ENCODE assay signal across 1 cellular context in the genomic region with DNA sequence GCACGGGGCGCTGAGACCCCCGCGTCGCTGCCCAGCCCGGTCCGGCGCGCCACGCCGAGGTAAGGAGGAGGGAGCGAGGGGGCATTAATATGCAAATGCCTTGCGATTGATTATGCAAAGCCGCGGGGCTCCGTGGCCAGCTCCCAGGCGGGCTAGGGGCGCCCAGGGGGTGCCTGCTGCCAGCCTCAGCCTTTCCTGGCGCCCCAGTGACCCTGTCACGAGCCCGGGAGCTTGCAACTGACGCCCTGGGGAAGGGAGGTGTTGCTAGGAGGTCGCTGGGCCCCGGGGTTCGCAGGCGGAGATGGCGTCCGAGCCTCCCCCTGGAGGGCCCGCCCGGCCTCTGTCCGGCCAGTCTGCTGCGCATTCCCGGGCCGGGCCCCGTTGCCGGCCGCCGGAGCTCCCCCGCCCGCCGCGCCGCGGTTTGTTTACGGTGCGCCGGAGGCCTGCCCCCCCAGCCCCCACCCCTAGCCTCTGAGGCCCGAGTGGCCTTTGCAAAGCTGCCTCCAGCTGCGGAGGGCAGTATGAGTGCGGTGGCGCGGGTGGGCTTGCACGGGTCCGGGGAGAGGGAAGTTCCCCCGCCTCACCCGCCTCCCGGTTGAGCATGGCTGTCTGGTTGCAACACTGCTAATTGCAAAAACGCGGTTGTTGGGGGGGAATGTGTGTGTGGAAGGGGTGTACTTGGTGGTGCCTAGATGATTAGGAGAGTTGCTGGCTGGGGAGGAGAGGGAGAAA.
TF ChIP-seq lines count a peak whose summit lies in the region.

No MANE protein-coding gene starts in this region.

TF ChIP-seq in HEK293, 187 proteins besides CTCF, POLR2A, EP300 and RAD21 (continued from another document and continues in another):
- TF ChIP-seq, protein P1, sequence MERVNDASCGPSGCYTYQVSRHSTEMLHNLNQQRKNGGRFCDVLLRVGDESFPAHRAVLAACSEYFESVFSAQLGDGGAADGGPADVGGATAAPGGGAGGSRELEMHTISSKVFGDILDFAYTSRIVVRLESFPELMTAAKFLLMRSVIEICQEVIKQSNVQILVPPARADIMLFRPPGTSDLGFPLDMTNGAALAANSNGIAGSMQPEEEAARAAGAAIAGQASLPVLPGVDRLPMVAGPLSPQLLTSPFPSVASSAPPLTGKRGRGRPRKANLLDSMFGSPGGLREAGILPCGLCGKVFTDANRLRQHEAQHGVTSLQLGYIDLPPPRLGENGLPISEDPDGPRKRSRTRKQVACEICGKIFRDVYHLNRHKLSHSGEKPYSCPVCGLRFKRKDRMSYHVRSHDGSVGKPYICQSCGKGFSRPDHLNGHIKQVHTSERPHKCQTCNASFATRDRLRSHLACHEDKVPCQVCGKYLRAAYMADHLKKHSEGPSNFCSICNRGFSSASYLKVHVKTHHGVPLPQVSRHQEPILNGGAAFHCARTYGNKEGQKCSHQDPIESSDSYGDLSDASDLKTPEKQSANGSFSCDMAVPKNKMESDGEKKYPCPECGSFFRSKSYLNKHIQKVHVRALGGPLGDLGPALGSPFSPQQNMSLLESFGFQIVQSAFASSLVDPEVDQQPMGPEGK (tag by site-specific recombination; IDR thresholded peaks at IDR 0.05), result peak; percentile 82
- peak; percentile 99 for TF ChIP-seq ZBTB20 (tag by site-specific recombination; IDR thresholded peaks at IDR 0.05)
- no peak for TF ChIP-seq ZNF529 (tag by site-specific recombination; IDR thresholded peaks at IDR 0.05; ENCODE audit: insufficient replicate concordance)
- TF ChIP-seq, protein P2, sequence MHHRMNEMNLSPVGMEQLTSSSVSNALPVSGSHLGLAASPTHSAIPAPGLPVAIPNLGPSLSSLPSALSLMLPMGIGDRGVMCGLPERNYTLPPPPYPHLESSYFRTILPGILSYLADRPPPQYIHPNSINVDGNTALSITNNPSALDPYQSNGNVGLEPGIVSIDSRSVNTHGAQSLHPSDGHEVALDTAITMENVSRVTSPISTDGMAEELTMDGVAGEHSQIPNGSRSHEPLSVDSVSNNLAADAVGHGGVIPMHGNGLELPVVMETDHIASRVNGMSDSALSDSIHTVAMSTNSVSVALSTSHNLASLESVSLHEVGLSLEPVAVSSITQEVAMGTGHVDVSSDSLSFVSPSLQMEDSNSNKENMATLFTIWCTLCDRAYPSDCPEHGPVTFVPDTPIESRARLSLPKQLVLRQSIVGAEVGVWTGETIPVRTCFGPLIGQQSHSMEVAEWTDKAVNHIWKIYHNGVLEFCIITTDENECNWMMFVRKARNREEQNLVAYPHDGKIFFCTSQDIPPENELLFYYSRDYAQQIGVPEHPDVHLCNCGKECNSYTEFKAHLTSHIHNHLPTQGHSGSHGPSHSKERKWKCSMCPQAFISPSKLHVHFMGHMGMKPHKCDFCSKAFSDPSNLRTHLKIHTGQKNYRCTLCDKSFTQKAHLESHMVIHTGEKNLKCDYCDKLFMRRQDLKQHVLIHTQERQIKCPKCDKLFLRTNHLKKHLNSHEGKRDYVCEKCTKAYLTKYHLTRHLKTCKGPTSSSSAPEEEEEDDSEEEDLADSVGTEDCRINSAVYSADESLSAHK (tag by site-specific recombination; IDR thresholded peaks at IDR 0.05), result no peak
- TF ChIP-seq, protein P3, sequence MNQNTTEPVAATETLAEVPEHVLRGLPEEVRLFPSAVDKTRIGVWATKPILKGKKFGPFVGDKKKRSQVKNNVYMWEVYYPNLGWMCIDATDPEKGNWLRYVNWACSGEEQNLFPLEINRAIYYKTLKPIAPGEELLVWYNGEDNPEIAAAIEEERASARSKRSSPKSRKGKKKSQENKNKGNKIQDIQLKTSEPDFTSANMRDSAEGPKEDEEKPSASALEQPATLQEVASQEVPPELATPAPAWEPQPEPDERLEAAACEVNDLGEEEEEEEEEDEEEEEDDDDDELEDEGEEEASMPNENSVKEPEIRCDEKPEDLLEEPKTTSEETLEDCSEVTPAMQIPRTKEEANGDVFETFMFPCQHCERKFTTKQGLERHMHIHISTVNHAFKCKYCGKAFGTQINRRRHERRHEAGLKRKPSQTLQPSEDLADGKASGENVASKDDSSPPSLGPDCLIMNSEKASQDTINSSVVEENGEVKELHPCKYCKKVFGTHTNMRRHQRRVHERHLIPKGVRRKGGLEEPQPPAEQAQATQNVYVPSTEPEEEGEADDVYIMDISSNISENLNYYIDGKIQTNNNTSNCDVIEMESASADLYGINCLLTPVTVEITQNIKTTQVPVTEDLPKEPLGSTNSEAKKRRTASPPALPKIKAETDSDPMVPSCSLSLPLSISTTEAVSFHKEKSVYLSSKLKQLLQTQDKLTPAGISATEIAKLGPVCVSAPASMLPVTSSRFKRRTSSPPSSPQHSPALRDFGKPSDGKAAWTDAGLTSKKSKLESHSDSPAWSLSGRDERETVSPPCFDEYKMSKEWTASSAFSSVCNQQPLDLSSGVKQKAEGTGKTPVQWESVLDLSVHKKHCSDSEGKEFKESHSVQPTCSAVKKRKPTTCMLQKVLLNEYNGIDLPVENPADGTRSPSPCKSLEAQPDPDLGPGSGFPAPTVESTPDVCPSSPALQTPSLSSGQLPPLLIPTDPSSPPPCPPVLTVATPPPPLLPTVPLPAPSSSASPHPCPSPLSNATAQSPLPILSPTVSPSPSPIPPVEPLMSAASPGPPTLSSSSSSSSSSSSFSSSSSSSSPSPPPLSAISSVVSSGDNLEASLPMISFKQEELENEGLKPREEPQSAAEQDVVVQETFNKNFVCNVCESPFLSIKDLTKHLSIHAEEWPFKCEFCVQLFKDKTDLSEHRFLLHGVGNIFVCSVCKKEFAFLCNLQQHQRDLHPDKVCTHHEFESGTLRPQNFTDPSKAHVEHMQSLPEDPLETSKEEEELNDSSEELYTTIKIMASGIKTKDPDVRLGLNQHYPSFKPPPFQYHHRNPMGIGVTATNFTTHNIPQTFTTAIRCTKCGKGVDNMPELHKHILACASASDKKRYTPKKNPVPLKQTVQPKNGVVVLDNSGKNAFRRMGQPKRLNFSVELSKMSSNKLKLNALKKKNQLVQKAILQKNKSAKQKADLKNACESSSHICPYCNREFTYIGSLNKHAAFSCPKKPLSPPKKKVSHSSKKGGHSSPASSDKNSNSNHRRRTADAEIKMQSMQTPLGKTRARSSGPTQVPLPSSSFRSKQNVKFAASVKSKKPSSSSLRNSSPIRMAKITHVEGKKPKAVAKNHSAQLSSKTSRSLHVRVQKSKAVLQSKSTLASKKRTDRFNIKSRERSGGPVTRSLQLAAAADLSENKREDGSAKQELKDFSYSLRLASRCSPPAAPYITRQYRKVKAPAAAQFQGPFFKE (tag by site-specific recombination; IDR thresholded peaks at IDR 0.05; ENCODE audit: borderline replicate concordance), result no peak
- no peak for TF ChIP-seq ZNF311 (tag by site-specific recombination; IDR thresholded peaks at IDR 0.05; ENCODE audit: borderline replicate concordance)
- TF ChIP-seq, protein P4, sequence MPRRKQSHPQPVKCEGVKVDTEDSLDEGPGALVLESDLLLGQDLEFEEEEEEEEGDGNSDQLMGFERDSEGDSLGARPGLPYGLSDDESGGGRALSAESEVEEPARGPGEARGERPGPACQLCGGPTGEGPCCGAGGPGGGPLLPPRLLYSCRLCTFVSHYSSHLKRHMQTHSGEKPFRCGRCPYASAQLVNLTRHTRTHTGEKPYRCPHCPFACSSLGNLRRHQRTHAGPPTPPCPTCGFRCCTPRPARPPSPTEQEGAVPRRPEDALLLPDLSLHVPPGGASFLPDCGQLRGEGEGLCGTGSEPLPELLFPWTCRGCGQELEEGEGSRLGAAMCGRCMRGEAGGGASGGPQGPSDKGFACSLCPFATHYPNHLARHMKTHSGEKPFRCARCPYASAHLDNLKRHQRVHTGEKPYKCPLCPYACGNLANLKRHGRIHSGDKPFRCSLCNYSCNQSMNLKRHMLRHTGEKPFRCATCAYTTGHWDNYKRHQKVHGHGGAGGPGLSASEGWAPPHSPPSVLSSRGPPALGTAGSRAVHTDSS (tag by site-specific recombination; IDR thresholded peaks at IDR 0.05), result no peak
- TF ChIP-seq ZNF391 (tag by site-specific recombination; IDR thresholded peaks at IDR 0.05; ENCODE audit: borderline replicate concordance, low read depth), result no peak
- TF ChIP-seq ZNF785 (tag by site-specific recombination; IDR thresholded peaks at IDR 0.05), result no peak
- no peak for TF ChIP-seq ZNF26 (tag by site-specific recombination; IDR thresholded peaks at IDR 0.05)
- TF ChIP-seq ZNF2 (tag by site-specific recombination; IDR thresholded peaks at IDR 0.05), result 0 out of 2 replicates have a peak, but pooled peaks have one; percentile 29
- no peak for TF ChIP-seq ZNF202 (tag by site-specific recombination; IDR thresholded peaks at IDR 0.05; ENCODE audit: borderline replicate concordance)
- TF ChIP-seq SCRT1 (tag by site-specific recombination; IDR thresholded peaks at IDR 0.05; ENCODE audit: borderline replicate concordance), result no peak
- TF ChIP-seq ZNF114 (tag by site-specific recombination; IDR thresholded peaks at IDR 0.05), result no peak
- no peak for TF ChIP-seq ZNF416 (tag by site-specific recombination; IDR thresholded peaks at IDR 0.05)
- TF ChIP-seq ZNF341 (tag by site-specific recombination; IDR thresholded peaks at IDR 0.05; ENCODE audit: low read depth), result peak; percentile 40
- TF ChIP-seq SP2 (tag by site-specific recombination; IDR thresholded peaks at IDR 0.05), result peak; percentile 19; the same call in 1 of the 2 replicates
- TF ChIP-seq ZNF214 (tag by site-specific recombination; IDR thresholded peaks at IDR 0.05; ENCODE audit: borderline replicate concordance), result no peak
- no peak for TF ChIP-seq ZNF629 (tag by site-specific recombination; IDR thresholded peaks at IDR 0.05)
- TF ChIP-seq SCRT2 (tag by site-specific recombination; IDR thresholded peaks at IDR 0.05), result no peak
- no peak for TF ChIP-seq HOXC10 (CRISPR knock-in tag; IDR thresholded peaks at IDR 0.05)
- TF ChIP-seq ZNF626 (tag by site-specific recombination; IDR thresholded peaks at IDR 0.05), result no peak
- no peak for TF ChIP-seq ZNF37A (tag by site-specific recombination; IDR thresholded peaks at IDR 0.05)
- no peak for TF ChIP-seq ZSCAN5A (tag by site-specific recombination; IDR thresholded peaks at IDR 0.05)
- no peak for TF ChIP-seq KLF17 (tag by site-specific recombination; IDR thresholded peaks at IDR 0.05)
- TF ChIP-seq ZSCAN23 (tag by site-specific recombination; IDR thresholded peaks at IDR 0.05), result no peak
- TF ChIP-seq ZNF133 (tag by site-specific recombination; IDR thresholded peaks at IDR 0.05), result no peak
- TF ChIP-seq, protein P5, sequence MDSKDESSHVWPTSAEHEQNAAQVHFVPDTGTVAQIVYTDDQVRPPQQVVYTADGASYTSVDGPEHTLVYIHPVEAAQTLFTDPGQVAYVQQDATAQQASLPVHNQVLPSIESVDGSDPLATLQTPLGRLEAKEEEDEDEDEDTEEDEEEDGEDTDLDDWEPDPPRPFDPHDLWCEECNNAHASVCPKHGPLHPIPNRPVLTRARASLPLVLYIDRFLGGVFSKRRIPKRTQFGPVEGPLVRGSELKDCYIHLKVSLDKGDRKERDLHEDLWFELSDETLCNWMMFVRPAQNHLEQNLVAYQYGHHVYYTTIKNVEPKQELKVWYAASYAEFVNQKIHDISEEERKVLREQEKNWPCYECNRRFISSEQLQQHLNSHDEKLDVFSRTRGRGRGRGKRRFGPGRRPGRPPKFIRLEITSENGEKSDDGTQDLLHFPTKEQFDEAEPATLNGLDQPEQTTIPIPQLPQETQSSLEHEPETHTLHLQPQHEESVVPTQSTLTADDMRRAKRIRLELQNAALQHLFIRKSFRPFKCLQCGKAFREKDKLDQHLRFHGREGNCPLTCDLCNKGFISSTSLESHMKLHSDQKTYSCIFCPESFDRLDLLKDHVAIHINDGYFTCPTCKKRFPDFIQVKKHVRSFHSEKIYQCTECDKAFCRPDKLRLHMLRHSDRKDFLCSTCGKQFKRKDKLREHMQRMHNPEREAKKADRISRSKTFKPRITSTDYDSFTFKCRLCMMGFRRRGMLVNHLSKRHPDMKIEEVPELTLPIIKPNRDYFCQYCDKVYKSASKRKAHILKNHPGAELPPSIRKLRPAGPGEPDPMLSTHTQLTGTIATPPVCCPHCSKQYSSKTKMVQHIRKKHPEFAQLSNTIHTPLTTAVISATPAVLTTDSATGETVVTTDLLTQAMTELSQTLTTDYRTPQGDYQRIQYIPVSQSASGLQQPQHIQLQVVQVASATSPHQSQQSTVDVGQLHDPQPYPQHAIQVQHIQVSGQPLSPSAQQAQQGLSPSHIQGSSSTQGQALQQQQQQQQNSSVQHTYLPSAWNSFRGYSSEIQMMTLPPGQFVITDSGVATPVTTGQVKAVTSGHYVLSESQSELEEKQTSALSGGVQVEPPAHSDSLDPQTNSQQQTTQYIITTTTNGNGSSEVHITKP (tag by site-specific recombination; IDR thresholded peaks at IDR 0.05), result no peak
- peak; percentile 24; the same call in 1 of the 2 replicates for TF ChIP-seq YY1 (tag by site-specific recombination; IDR thresholded peaks at IDR 0.05)
